ENCODE assay signal across 1 cellular context in genomic region chr4:5133933-5134594, GRCh38.
TF ChIP-seq lines count a peak whose summit lies in the region.

No MANE protein-coding gene starts in this region.

TF ChIP-seq in H1, 55 proteins besides CTCF, POLR2A, EP300 and RAD21:
- TF ChIP-seq GABPA (IDR thresholded peaks at IDR 0.05; ENCODE audit: borderline replicate concordance, insufficient read depth, low read length) (no peak), TBP (IDR thresholded peaks at IDR 0.05; ENCODE audit: low read depth, low read length) (no peak), SP1 (IDR thresholded peaks at IDR 0.05; ENCODE audit: low read depth, low read length) (no peak), JUN (IDR thresholded peaks at IDR 0.05; ENCODE audit: low read depth, low read length) (no peak), TCF12 (IDR thresholded peaks at IDR 0.05; ENCODE audit: low read depth, low read length) (no peak), KDM4A (IDR thresholded peaks at IDR 0.05; ENCODE audit: low read depth, low read length, severe bottlenecking) (no peak), ZNF274 (IDR thresholded peaks at IDR 0.05; ENCODE audit: borderline replicate concordance, extremely low read depth, low read length) (no peak), SRF (IDR thresholded peaks at IDR 0.05; ENCODE audit: low read depth, low read length) (no peak), CTBP2 (IDR thresholded peaks at IDR 0.05; ENCODE audit: borderline replicate concordance, insufficient read depth, insufficient read length, low read length) (no peak), NRF1 (IDR thresholded peaks at IDR 0.05; ENCODE audit: low read depth, low read length) (no peak), TAF7 (optimal IDR thresholded peaks at IDR 0.05; ENCODE audit: borderline replicate concordance, low read depth, low read length) (no peak), MAX (IDR thresholded peaks at IDR 0.05) (no peak)
